8 cellular contexts compared by ENCODE assay signal in the genomic region with DNA sequence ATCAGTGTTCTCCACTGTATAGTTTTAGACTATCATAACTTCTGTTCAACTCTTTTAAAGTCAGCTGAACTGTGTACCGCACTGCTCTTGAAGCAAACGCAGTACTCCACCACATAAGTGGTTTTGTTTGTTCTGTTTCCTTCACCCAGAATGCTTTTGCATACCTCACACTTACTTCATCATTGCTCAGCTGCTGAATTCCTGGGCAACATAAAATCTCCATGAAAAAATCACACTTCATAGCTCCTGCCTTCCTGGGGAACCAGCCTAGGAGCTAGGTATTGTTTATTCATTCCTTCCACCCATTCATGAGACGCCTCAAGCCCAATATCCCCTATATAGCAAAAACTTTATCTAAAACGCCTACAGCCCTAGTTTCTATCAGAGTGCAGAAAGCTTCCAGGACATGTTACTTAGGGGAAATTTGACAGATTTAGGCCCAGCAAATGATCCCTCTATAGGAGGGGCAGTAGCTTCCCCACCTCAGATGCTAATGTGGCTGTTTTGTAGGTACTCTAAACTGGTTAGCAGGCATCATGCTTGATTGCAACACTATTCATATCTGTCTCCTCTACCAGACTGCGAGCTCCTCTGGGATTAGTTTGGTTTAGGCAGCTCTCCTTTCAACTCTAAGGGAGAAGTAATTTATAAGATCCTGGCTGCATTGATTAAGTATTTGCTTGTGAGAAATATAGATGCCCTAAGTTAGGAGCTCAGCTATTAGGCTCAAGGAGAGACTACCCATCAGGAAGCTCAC. TPM values are rescaled to one million over a fixed set of nuclear protein-coding genes. Genes with fewer than 3 reads are reported as not detected.
DNase-seq lines count a peak whose midpoint lies in the region; ATAC-seq and TF ChIP-seq lines count a peak whose summit lies in the region.

No MANE protein-coding gene starts in this region.

- H3K4me1 ChIP-seq in DOHH2 (ENCODE audit: control insufficient read depth, low read length) (peaks cover 20% of the 10 kb centered on the region), hepatocyte (ENCODE audit: insufficient read depth) (peaks cover 5% of the 10 kb centered on the region)

- H4K20me1 ChIP-seq in DOHH2 (ENCODE audit: control insufficient read depth, insufficient read depth, low read depth, low read length): no peaks in the 10 kb centered on the region
- H4K20me1 ChIP-seq in hepatocyte (ENCODE audit: insufficient read depth, poor library complexity, severe bottlenecking): no peaks in the 10 kb centered on the region

- H3K27me3 ChIP-seq in DOHH2 (ENCODE audit: control insufficient read depth, low read length) (no peaks in the 10 kb centered on the region), hepatocyte (no peaks in the 10 kb centered on the region)

- H3K9me2 ChIP-seq in DOHH2 (replicated peaks; ENCODE audit: control insufficient read depth, low read length): no peaks in the 10 kb centered on the region
- H3K9me2 ChIP-seq in hepatocyte (replicated peaks; ENCODE audit: insufficient read depth): no peaks in the 10 kb centered on the region

- 62% methylated on average over 5 of the region's 5 CpGs for WGBS in hepatocyte (ENCODE audit: low lambda C conversion rate, missing lambda C conversion rate)

- H3K9me3 ChIP-seq in DOHH2 (ENCODE audit: control insufficient read depth, insufficient read depth, low read length) (no peaks in the 10 kb centered on the region), hepatocyte (ENCODE audit: low read depth) (no peaks in the 10 kb centered on the region)

- peak; percentile 7 for ATAC-seq in GM19468 (IDR thresholded peaks at IDR 0.05; ENCODE audit: extremely low read depth, unreplicated experiment)
- ATAC-seq in HG03571 (IDR thresholded peaks at IDR 0.05; ENCODE audit: unreplicated experiment): peak; percentile 12

- peak overlapping the region; percentile 32 for H2AFZ ChIP-seq in hepatocyte

- H3K4me3 ChIP-seq in DOHH2 (ENCODE audit: low read length): peak overlapping the region; percentile 73
- H3K4me3 ChIP-seq in hepatocyte: no peak overlapping the region

- peak overlapping the region; percentile 61 for H3K27ac ChIP-seq in DOHH2 (ENCODE audit: low read depth, low read length)
- H3K27ac ChIP-seq in hepatocyte: no peak overlapping the region

- no peak for DNase-seq in hepatocyte (ENCODE audit: low spot score)
- DNase-seq in OCI-M2 (lab: John Stamatoyannopoulos, UW; ENCODE audit: unreplicated experiment): no peak
- DNase-seq in dermis blood vessel endothelial cell: no peak
- no peak for DNase-seq in NCI-H774 (lab: John Stamatoyannopoulos, UW)
- DNase-seq in COLO668 (lab: John Stamatoyannopoulos, UW; ENCODE audit: unreplicated experiment): no peak

- no peaks in the 10 kb centered on the region for H3F3A ChIP-seq in DOHH2 (ENCODE audit: control insufficient read depth, insufficient read depth)

- TF ChIP-seq CTCF in DOHH2 (IDR thresholded peaks at IDR 0.05; ENCODE audit: low read depth, low read length, poor library complexity, severe bottlenecking) (no peak), hepatocyte (IDR thresholded peaks at IDR 0.05; ENCODE audit: poor library complexity) (no peak)

- H3K79me2 ChIP-seq in DOHH2 (ENCODE audit: control insufficient read depth, low read length) (no peaks in the 10 kb centered on the region), hepatocyte (no peaks in the 10 kb centered on the region)

- H3K36me3 ChIP-seq in DOHH2 (ENCODE audit: control insufficient read depth, low read length) (no peaks in the 10 kb centered on the region), hepatocyte (replicated peaks; ENCODE audit: insufficient read depth, low read depth) (no peaks in the 10 kb centered on the region)

- H3K4me2 ChIP-seq in DOHH2 (ENCODE audit: low read length) (peak overlapping the region; percentile 74), hepatocyte (peak overlapping the region; percentile 76)

RNA-seq across cellular contexts. Expression of a gene that starts 44.5 kb away (rescaled TPM):
- total RNA-seq in hepatocyte (0.13 and 0.28 TPM in 2 replicates), dermis blood vessel endothelial cell (not detected in 2 replicates)
- polyA plus RNA-seq in hepatocyte: 1.5 and 2.1 TPM in 2 replicates
